In the genomic region with DNA sequence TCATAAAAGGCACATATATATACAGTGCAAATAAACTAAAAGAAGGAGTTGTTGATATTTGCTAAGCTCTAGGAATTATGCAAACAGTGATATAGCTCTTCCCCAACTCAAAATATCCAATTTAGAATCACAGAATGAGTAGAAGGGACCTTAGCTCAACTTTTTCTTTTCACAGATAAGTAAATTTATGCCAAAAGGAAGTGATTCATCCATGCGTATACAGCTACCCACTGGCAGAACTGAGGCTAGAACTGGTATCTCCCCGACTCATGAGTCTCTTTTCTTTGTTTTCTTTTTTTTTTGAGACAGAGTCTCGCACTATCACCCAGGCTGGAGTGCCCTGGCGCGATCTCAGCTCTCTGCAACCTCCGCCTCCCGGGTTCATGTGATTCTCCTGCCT, we compare ENCODE assay signal across 8 cellular contexts. TPM values are rescaled to one million over a fixed set of nuclear protein-coding genes. Genes with fewer than 3 reads are reported as not detected.
DNase-seq lines count a peak whose midpoint lies in the region; ATAC-seq, FAIRE-seq and TF ChIP-seq lines count a peak whose summit lies in the region.

No MANE protein-coding gene starts in this region.

- H3K9ac ChIP-seq in Loucy (ENCODE audit: low read depth, low read length, poor library complexity, severe bottlenecking), result no peak overlapping the region
- no peak overlapping the region for H3K9ac ChIP-seq in astrocyte (ENCODE audit: low read length)

- CTCF ChIA-PET in CD4-positive, alpha-beta memory T cell (lab: Charles Lee; ENCODE audit: partially characterized antibody), result interaction anchor here (0.6 to 1.8 kb wide), 9 partner anchors 11 to 98 kb away, joined by 3 to 10 read pairs (median 3); no protein-coding TSS in a partner anchor
- CTCF ChIA-PET in OCI-LY7 (lab: Charles Lee; ENCODE audit: unreplicated experiment), result no interaction called here

- peaks cover 18 to 20% of the 10 kb centered on the region in 2 donors for H3K36me3 Mint-ChIP-seq in CD4-positive, alpha-beta memory T cell
- peaks cover 9% of the 10 kb centered on the region for H3K36me3 Mint-ChIP-seq in astrocyte (ENCODE audit: low read depth, unreplicated experiment)

- H3K27me3 ChIP-seq in CD4-positive, alpha-beta memory T cell (ENCODE audit: insufficient read depth, low read length), result no peaks in the 10 kb centered on the region
- H3K27me3 ChIP-seq in Loucy (ENCODE audit: insufficient read depth, low read length, poor library complexity, severe bottlenecking) (no peaks in the 10 kb centered on the region), astrocyte (ENCODE audit: insufficient read depth, low read length) (no peaks in the 10 kb centered on the region)

- H3K9me3 Mint-ChIP-seq in CD4-positive, alpha-beta memory T cell, result peaks cover 0 to 1% (median 0%) of the 10 kb centered on the region in 8 donors
- H3K9me3 Mint-ChIP-seq in astrocyte (ENCODE audit: unreplicated experiment), result no peaks in the 10 kb centered on the region

- H3K36me3 ChIP-seq in CD4-positive, alpha-beta memory T cell (ENCODE audit: insufficient read depth, low read length), result no peaks in the 10 kb centered on the region
- H3K36me3 ChIP-seq in Loucy (ENCODE audit: insufficient read depth, low read length) (peaks cover 11% of the 10 kb centered on the region; the same call in 1 of the 2 replicates), astrocyte (ENCODE audit: insufficient read depth, low read length) (no peaks in the 10 kb centered on the region), OCI-LY7 (ENCODE audit: insufficient read depth, low read length) (no peaks in the 10 kb centered on the region)

- 0 out of 2 replicates have a peak, but pooled peaks cover 4% of the 10 kb centered on the region for H3K79me2 ChIP-seq in Loucy (ENCODE audit: insufficient read depth, low read length)
- H3K79me2 ChIP-seq in astrocyte (ENCODE audit: insufficient read depth, low read length), result peaks cover 59% of the 10 kb centered on the region
- no peaks in the 10 kb centered on the region for H3K79me2 ChIP-seq in OCI-LY7 (ENCODE audit: insufficient read depth, low read depth, low read length)

- H3K4me3 Mint-ChIP-seq in CD4-positive, alpha-beta memory T cell, result peak overlapping the region in 5 of 8 donors; percentile 43 to 59 (median 51)
- H3K4me3 Mint-ChIP-seq in astrocyte (ENCODE audit: unreplicated experiment), result no peak overlapping the region

- no peak overlapping the region for H3K27ac ChIP-seq in CD4-positive, alpha-beta memory T cell (ENCODE audit: low read depth, low read length)
- H3K27ac ChIP-seq in astrocyte (ENCODE audit: low read depth, low read length), result peak overlapping the region; percentile 33
- no peak overlapping the region for H3K27ac ChIP-seq in OCI-LY7 (ENCODE audit: low read depth, low read length, poor library complexity, severe bottlenecking)

- BruUV-seq in OCI-LY7 (replicated peaks; lab: Mats Ljungman, UMichigan), result no TSS peak

- FAIRE-seq in astrocyte (lab: Jason Lieb, UNC), result peak; percentile 13

- DNase-seq in CD4-positive, alpha-beta memory T cell, result peak in 1 of 5 donors; percentile 56
- DNase-seq in astrocyte (ENCODE audit: low read depth), result peak; percentile 82
- DNase-seq in myocyte (ENCODE audit: low read depth), result peak; percentile 9
- no peak for DNase-seq in SHP77 treated with DMSO at 0.1 percent for 48 hours (lab: John Stamatoyannopoulos, UW)
- DNase-seq in OCI-LY7 (ENCODE audit: low spot score), result no peak
- DNase-seq in GM10266 (ENCODE audit: extremely low spot score), result no peak

- peaks cover 31 to 78% (median 55%) of the 10 kb centered on the region in 4 donors for H3K4me1 Mint-ChIP-seq in CD4-positive, alpha-beta memory T cell
- peaks cover 42% of the 10 kb centered on the region for H3K4me1 Mint-ChIP-seq in astrocyte (ENCODE audit: low read depth, unreplicated experiment)

- H3K9me3 ChIP-seq in CD4-positive, alpha-beta memory T cell (ENCODE audit: control insufficient read depth in 1 of 2, low read length in 2 of 2), result no peaks in the 10 kb centered on the region
- H3K9me3 ChIP-seq in Loucy (ENCODE audit: insufficient read depth, low read depth, low read length), result no peaks in the 10 kb centered on the region
- H3K9me3 ChIP-seq in astrocyte (ENCODE audit: insufficient read depth, low read depth, low read length), result no peaks in the 10 kb centered on the region
- no peaks in the 10 kb centered on the region for H3K9me3 ChIP-seq in OCI-LY7 (ENCODE audit: low read length)

- peak overlapping the region in 6 of 7 donors; percentile 61 to 89 (median 76) for H3K27ac Mint-ChIP-seq in CD4-positive, alpha-beta memory T cell
- H3K27ac Mint-ChIP-seq in astrocyte (ENCODE audit: unreplicated experiment), result peak overlapping the region; percentile 88

- no peaks in the 10 kb centered on the region for H3F3A ChIP-seq in Loucy (ENCODE audit: low read depth)

- H3K4me3 ChIP-seq in CD4-positive, alpha-beta memory T cell (ENCODE audit: low read length in 2 of 2), result no peak overlapping the region
- H3K4me3 ChIP-seq in Loucy (ENCODE audit: low read length, poor library complexity, severe bottlenecking), result peak overlapping the region; percentile 17
- no peak overlapping the region for H3K4me3 ChIP-seq in astrocyte (ENCODE audit: insufficient read depth, low read depth, low read length)
- H3K4me3 ChIP-seq in OCI-LY7 (ENCODE audit: low read depth, low read length, poor library complexity, severe bottlenecking), result no peak overlapping the region

- intact Hi-C loops in CD4-positive, alpha-beta memory T cell (cut with micrococcal nuclease), result loop anchor here (1.0 kb wide), 1 partner anchor 8 kb away; no protein-coding TSS in a partner anchor
- intact Hi-C loops in OCI-LY7 (cut with micrococcal nuclease; ENCODE audit: unreplicated experiment), result no loop called here

- TF ChIP-seq CTCF in Loucy (conservative IDR thresholded peaks at IDR 0.05; ENCODE audit: low read length), result no peak
- TF ChIP-seq CTCF in astrocyte (IDR thresholded peaks at IDR 0.05; ENCODE audit: insufficient read depth, low read depth, low read length), result no peak
- no peak for TF ChIP-seq CTCF in OCI-LY7 (conservative IDR thresholded peaks at IDR 0.05; ENCODE audit: low read length)
- no peak for TF ChIP-seq CTCF in GM10266 (IDR thresholded peaks at IDR 0.05; ENCODE audit: control insufficient read depth, insufficient read depth, low read depth, missing control alignments)

- POLR2A ChIA-PET in CD4-positive, alpha-beta memory T cell (lab: Charles Lee; ENCODE audit: partially characterized antibody), result interaction anchor here (0.9 to 1.9 kb wide), 6 partner anchors 9 to 54 kb away, joined by 3 to 10 read pairs (median 6); partner anchors contain the start of gene SVIL
- POLR2A ChIA-PET in OCI-LY7 (lab: Charles Lee), result interaction anchor here (0.5 to 0.7 kb wide), 2 partner anchors 21 to 24 kb away, joined by 3 to 4 read pairs; no protein-coding TSS in a partner anchor

- H4K20me1 ChIP-seq in Loucy (ENCODE audit: insufficient read depth, low read length, poor library complexity, severe bottlenecking) (no peaks in the 10 kb centered on the region), astrocyte (ENCODE audit: insufficient read depth, low read length) (peaks cover 19% of the 10 kb centered on the region), OCI-LY7 (ENCODE audit: insufficient read depth, low read length) (no peaks in the 10 kb centered on the region)

- H3K4me1 ChIP-seq in CD4-positive, alpha-beta memory T cell (ENCODE audit: insufficient read depth, low read length), result peaks cover 26% of the 10 kb centered on the region
- H3K4me1 ChIP-seq in Loucy (ENCODE audit: insufficient read depth, low read length, poor library complexity, severe bottlenecking) (peaks cover 14% of the 10 kb centered on the region), astrocyte (ENCODE audit: insufficient read depth, low read length) (peaks cover 31% of the 10 kb centered on the region), OCI-LY7 (ENCODE audit: insufficient read depth, low read length, poor library complexity, severe bottlenecking) (no peaks in the 10 kb centered on the region)

- H2AFZ ChIP-seq in Loucy (ENCODE audit: low read length) (no peak overlapping the region), astrocyte (ENCODE audit: low read depth, low read length) (no peak overlapping the region), OCI-LY7 (ENCODE audit: low read length) (no peak overlapping the region)

- H3K4me2 ChIP-seq in Loucy (ENCODE audit: low read depth, low read length, poor library complexity, severe bottlenecking) (peak overlapping the region; percentile 16), astrocyte (ENCODE audit: low read length) (peak overlapping the region; percentile 50), OCI-LY7 (ENCODE audit: low read length) (no peak overlapping the region)

- no peaks in the 10 kb centered on the region for H3K9me2 ChIP-seq in Loucy (replicated peaks; ENCODE audit: low read depth, low read length)
- no peaks in the 10 kb centered on the region for H3K9me2 ChIP-seq in OCI-LY7 (ENCODE audit: insufficient read depth, low read length)

- ATAC-seq in HG03571 (IDR thresholded peaks at IDR 0.05; ENCODE audit: unreplicated experiment), result no peak

- H3K27me3 Mint-ChIP-seq in CD4-positive, alpha-beta memory T cell, result no peaks in the 10 kb centered on the region
- no peaks in the 10 kb centered on the region for H3K27me3 Mint-ChIP-seq in astrocyte (ENCODE audit: low read depth, unreplicated experiment)

RNA-seq across cellular contexts. Expression of gene SVIL, which starts 54.2 kb away (rescaled TPM):
- 10 to 100 TPM; 25.0 to 31.2 TPM for total RNA-seq in CD4-positive, alpha-beta memory T cell
- polyA plus RNA-seq in CD4-positive, alpha-beta memory T cell, result 10 to 100 TPM in 1 of 2 donors, 1 to 10 TPM in 1; 1.1 to 18.9 TPM
- total RNA-seq in astrocyte (70.4 and 73.3 TPM in 2 replicates), myocyte (65.8 and 71.2 TPM in 2 replicates), OCI-LY7 (2022) (0.68 and 1.5 TPM in 2 replicates)
- 30.0 TPM for polyA plus RNA-seq in myocyte (2012)
- 0.47 and 0.67 TPM in 2 replicates for total RNA-seq in OCI-LY7 (2014; rRNA removed; shearing (Covaris generic))

Comparison
In these comparisons a context has a peak if more than half of its experiments do, and no peak if none do; other contexts are left out.
1. DNase-seq: peak in astrocyte (single experiment) and myocyte (single experiment); none in SHP77 treated with DMSO at 0.1 percent for 48 hours (single experiment), OCI-LY7 (single experiment) and GM10266 (single experiment).
2. RNA of gene SVIL, which starts 54.2 kb away (total RNA-seq): 65.8 to 71.2 TPM in myocyte, 70.4 to 73.3 TPM in astrocyte and 25.0 to 31.2 TPM in CD4-positive, alpha-beta memory T cell; 0.47 to 1.5 TPM in OCI-LY7; every median in the first group is over 10 times any median in the second.